Comparison of ENCODE assay signal across 1 cellular context in the genomic region with DNA sequence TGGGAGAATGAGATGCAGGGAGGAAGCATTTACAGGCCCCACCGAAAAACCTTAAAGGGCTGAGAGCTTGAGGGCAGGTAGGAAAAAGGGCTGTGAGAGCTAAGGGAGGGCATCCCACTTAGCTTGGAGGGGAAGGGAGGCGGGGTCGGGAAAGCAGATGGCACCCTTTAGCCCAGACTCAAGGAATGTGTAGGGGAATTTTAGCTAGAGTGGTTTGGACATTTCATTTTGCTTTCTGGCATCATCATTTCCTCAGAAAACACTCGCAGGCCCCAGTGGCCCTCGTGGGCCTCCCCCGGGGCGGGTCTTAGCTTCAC.
TF ChIP-seq lines count a peak whose summit lies in the region.

No MANE protein-coding gene starts in this region.

TF ChIP-seq in H1, 55 proteins besides CTCF, POLR2A, EP300 and RAD21:
- no peak for TF ChIP-seq HDAC6 (IDR thresholded peaks at IDR 0.05; ENCODE audit: low read depth, low read length)
- peak; percentile 33; the same call in 1 of the 2 replicates for TF ChIP-seq SP1 (IDR thresholded peaks at IDR 0.05; ENCODE audit: low read depth, low read length)
- TF ChIP-seq JUND (IDR thresholded peaks at IDR 0.05; ENCODE audit: low read length), result 0 out of 2 replicates have a peak, but pooled peaks have one; percentile 8
